ENCODE assay signal across 28 cellular contexts in the genomic region with DNA sequence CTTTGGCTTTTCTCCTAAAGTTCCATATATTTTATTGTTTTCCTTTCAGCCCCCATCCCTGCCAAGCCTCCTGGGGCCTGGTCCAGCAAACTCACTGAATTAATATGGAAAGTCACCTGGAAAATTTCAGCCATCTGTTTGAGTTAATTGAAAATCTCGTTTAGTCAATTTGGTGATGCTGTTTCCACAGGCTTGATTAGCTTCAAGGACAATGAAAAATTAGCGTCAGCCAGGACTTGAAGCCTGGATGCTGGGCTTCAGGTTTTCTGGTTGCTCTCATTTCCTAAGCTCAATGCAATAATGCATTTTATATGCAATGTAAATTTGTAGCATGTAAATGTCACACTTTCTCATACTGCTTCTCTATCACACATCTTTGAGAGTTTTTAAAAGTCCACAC.
"Had no signal": no experiment of that assay in that cellular context is flagged by ENCODE, and none has a peak within 500 bp of the region (broad histone marks: within the 10 kb centered on the region; RNA-seq: fewer than 3 reads in every experiment).

No MANE protein-coding gene starts in this region.

- H3K79me2 ChIP-seq: hepatocyte had no signal

- H3K4me1 ChIP-seq: adrenal gland, colonic mucosa, esophagus squamous epithelium, gastroesophageal sphincter, heart right ventricle had no signal

- H3K27me3 ChIP-seq: adrenal gland, brain microvascular endothelial cell, colonic mucosa, esophagus squamous epithelium, gastroesophageal sphincter, heart right ventricle, hepatocyte had no signal

- H3K4me3 ChIP-seq: adrenal gland, colonic mucosa, esophagus squamous epithelium, gastroesophageal sphincter, heart right ventricle, hepatocyte had no signal

- FAIRE-seq: bronchial epithelial cell, endometrium, endothelial cell of umbilical vein had no signal

- H2AFZ ChIP-seq: hepatocyte had no signal

- H3K27ac ChIP-seq: adrenal gland, brain microvascular endothelial cell, colonic mucosa, epithelial cell of prostate, esophagus squamous epithelium, gastroesophageal sphincter, heart right ventricle, hepatocyte had no signal

- H3K36me3 ChIP-seq: adrenal gland, brain microvascular endothelial cell, colonic mucosa, esophagus squamous epithelium, heart right ventricle had no signal

- H3K9me3 ChIP-seq: adrenal gland, colonic mucosa, gastroesophageal sphincter had no signal

- DNase-seq: activated CD4-positive, alpha-beta memory T cell treated with anti-CD3 and anti-CD28 coated beads for 36 hours; activated CD4-positive, alpha-beta T cell treated with anti-CD3 and anti-CD28 coated beads for 36 hours; activated CD4-positive, alpha-beta T cell treated with anti-CD3 and anti-CD28 coated beads, Interleukin-2, amount 10 ng/mL, durations not matched to agents 24 days and 14 days; activated CD4-positive, CD25-positive, alpha-beta regulatory T cell; activated CD4-positive, CD25-positive, alpha-beta regulatory T cell treated with anti-CD3 and anti-CD28 coated beads, Interleukin-2, amount 50 U/mL, for 72 hours; activated CD8-positive, alpha-beta memory T cell treated with anti-CD3 and anti-CD28 coated beads, Interleukin-2, amount 10 ng/mL, durations not matched to agents 7 days and 5 days; activated CD8-positive, alpha-beta memory T cell treated with anti-CD3 and anti-CD28 coated beads, Interleukin-2, amount 50 U/mL, for 4 hours; activated CD8-positive, alpha-beta T cell treated with anti-CD3 and anti-CD28 coated beads, Interleukin-2, amount 10 ng/mL, durations not matched to agents 7 days and 5 days; activated effector memory CD4-positive, alpha-beta T cell treated with anti-CD3 and anti-CD28 coated beads, Interleukin-2, amount 50 U/mL, for 16 hours; activated naive CD4-positive, alpha-beta T cell treated with anti-CD3 and anti-CD28 coated beads for 36 hours; activated naive CD8-positive, alpha-beta T cell treated with anti-CD3 and anti-CD28 coated beads for 36 hours; activated naive CD8-positive, alpha-beta T cell treated with anti-CD3 and anti-CD28 coated beads, Interleukin-2, amount 50 U/mL, for 24 hours; activated T-cell treated with anti-CD3 and anti-CD28 coated beads, Interleukin-2, amount 50 U/mL, for 1 hour; activated T-cell treated with anti-CD3 and anti-CD28 coated beads, Interleukin-2, amount 50 U/mL, for 48 hours; adrenal gland; amygdala; brain microvascular endothelial cell; colonic mucosa; effector CD8-positive, alpha-beta T cell; esophagus squamous epithelium; foreskin melanocyte; heart right ventricle had no signal

- ATAC-seq: activated CD4-positive, alpha-beta T cell treated with anti-CD3 and anti-CD28 coated beads for 36 hours; activated CD8-positive, alpha-beta memory T cell treated with anti-CD3 and anti-CD28 coated beads, Interleukin-2, amount 10 ng/mL, durations not matched to agents 7 days and 5 days; activated CD8-positive, alpha-beta T cell treated with anti-CD3 and anti-CD28 coated beads, Interleukin-2, amount 10 ng/mL, durations not matched to agents 7 days and 5 days; activated naive CD8-positive, alpha-beta T cell treated with anti-CD3 and anti-CD28 coated beads, Interleukin-2, amount 50 U/mL, for 24 hours; gastroesophageal sphincter; heart right ventricle had no signal

- H3K4me2 ChIP-seq: hepatocyte had no signal
